Comparison of ENCODE assay signal across 20 cellular contexts in genomic region chr11:126404367-126404766, GRCh38. TPM values are rescaled to one million over a fixed set of nuclear protein-coding genes. Genes with fewer than 3 reads are reported as not detected.
A peak's percentile ranks its signal among the peaks of the same experiment; 100 is the strongest.
DNase-seq lines count a peak whose midpoint lies in the region; ATAC-seq, FAIRE-seq and TF ChIP-seq lines count a peak whose summit lies in the region.
"Had no signal": no experiment of that assay in that cellular context is flagged by ENCODE, and none has a peak within 500 bp of the region (broad histone marks: within the 10 kb centered on the region; RNA-seq: fewer than 3 reads in every experiment).

No MANE protein-coding gene starts in this region.

- H3K27ac Mint-ChIP-seq in neural progenitor cell: peak overlapping the region; percentile 83
- H3K27ac Mint-ChIP-seq in activated CD8-positive, alpha-beta T cell treated with anti-CD3 and anti-CD28 coated beads, Interleukin-2, amount 10 ng/mL, durations not matched to agents 7 days and 5 days: no peak overlapping the region
- H3K27ac Mint-ChIP-seq: T-cell had no signal

- H3F3A ChIP-seq in neural progenitor cell (ENCODE audit: low read depth): peaks cover 13% of the 10 kb centered on the region

- H4K20me1 ChIP-seq in neural progenitor cell (ENCODE audit: low read depth): no peaks in the 10 kb centered on the region

- no peaks in the 10 kb centered on the region for H3K27me3 Mint-ChIP-seq in neural progenitor cell (ENCODE audit: insufficient read depth, low read depth)
- no peaks in the 10 kb centered on the region for H3K27me3 Mint-ChIP-seq in activated CD8-positive, alpha-beta T cell treated with anti-CD3 and anti-CD28 coated beads, Interleukin-2, amount 10 ng/mL, durations not matched to agents 7 days and 5 days (ENCODE audit: low read depth)
- H3K27me3 Mint-ChIP-seq: T-cell had no signal

- no peaks in the 10 kb centered on the region for H3K79me2 ChIP-seq in neural progenitor cell (ENCODE audit: low read depth)

- no peaks in the 10 kb centered on the region for H3K9me3 ChIP-seq in neural progenitor cell (ENCODE audit: low read depth)
- H3K9me3 ChIP-seq: uterus had no signal

- H2AFZ ChIP-seq in neural progenitor cell (replicated peaks): no peak overlapping the region

- no peak for TF ChIP-seq POLR2A in GM12892 (IDR thresholded peaks at IDR 0.05; ENCODE audit: low read depth, low read length)

- TF ChIP-seq CTCF in bronchial epithelial cell (IDR thresholded peaks at IDR 0.05; ENCODE audit: insufficient read depth, low read length, severe bottlenecking) (no peak), neural progenitor cell (IDR thresholded peaks at IDR 0.05) (no peak)

- DNase-seq in GM12892 (ENCODE audit: insufficient read length) (no peak), NCI-H524 (lab: John Stamatoyannopoulos, UW) (peak; percentile 18 to 84), bronchial epithelial cell (ENCODE audit: low read depth) (peak; percentile 40), neural progenitor cell (ENCODE audit: low spot score) (peak; percentile 26), CD1c-positive myeloid dendritic cell (ENCODE audit: extremely low spot score) (no peak)
- no peak for DNase-seq in activated CD8-positive, alpha-beta T cell treated with anti-CD3 and anti-CD28 coated beads, Interleukin-2, amount 10 ng/mL, durations not matched to agents 7 days and 5 days
- DNase-seq: activated naive CD4-positive, alpha-beta T cell; CD8-positive, alpha-beta memory T cell; cortex of kidney; GDM1; NCI-H1930; NCI-H748 treated with DMSO at 0.1 percent for 48 hours; stomach; T-cell; uterus had no signal

- H3K4me3 ChIP-seq in bronchial epithelial cell (ENCODE audit: low read depth, low read length) (no peak overlapping the region), neural progenitor cell (no peak overlapping the region)
- H3K4me3 ChIP-seq: stomach, uterus had no signal

- peaks cover 1% of the 10 kb centered on the region for H3K36me3 ChIP-seq in bronchial epithelial cell (ENCODE audit: control insufficient read depth, insufficient read depth, low read length)
- no peaks in the 10 kb centered on the region for H3K36me3 ChIP-seq in neural progenitor cell
- H3K36me3 ChIP-seq: uterus had no signal

- H3K4me1 ChIP-seq in neural progenitor cell: peaks cover 23% of the 10 kb centered on the region
- H3K4me1 ChIP-seq: uterus had no signal

- no peak for ATAC-seq in activated CD8-positive, alpha-beta T cell treated with anti-CD3 and anti-CD28 coated beads, Interleukin-2, amount 10 ng/mL, durations not matched to agents 7 days and 5 days
- ATAC-seq in HG03469 (IDR thresholded peaks at IDR 0.05; ENCODE audit: unreplicated experiment) (no peak), GM21528 (IDR thresholded peaks at IDR 0.05; ENCODE audit: low FRiP score, unreplicated experiment) (no peak)
- ATAC-seq: T-cell had no signal

- H3K36me3 Mint-ChIP-seq in neural progenitor cell: peaks cover 7% of the 10 kb centered on the region
- H3K36me3 Mint-ChIP-seq in activated CD8-positive, alpha-beta T cell treated with anti-CD3 and anti-CD28 coated beads, Interleukin-2, amount 10 ng/mL, durations not matched to agents 7 days and 5 days (ENCODE audit: low read depth): peaks cover 3% of the 10 kb centered on the region

- FAIRE-seq in GM12892 (lab: Jason Lieb, UNC): peak; percentile 14
- peak; percentile 77 for FAIRE-seq in bronchial epithelial cell (lab: Jason Lieb, UNC)
- FAIRE-seq: endothelial cell of umbilical vein, H1 had no signal

- H3K9ac ChIP-seq in neural progenitor cell: no peak overlapping the region

- CTCF ChIA-PET in activated CD8-positive, alpha-beta T cell treated with anti-CD3 and anti-CD28 coated beads, Interleukin-2, amount 10 ng/mL, durations not matched to agents 7 days and 5 days (lab: Charles Lee): no interaction called here

- H3K9me3 Mint-ChIP-seq in neural progenitor cell: peaks cover 3% of the 10 kb centered on the region
- H3K9me3 Mint-ChIP-seq in activated CD8-positive, alpha-beta T cell treated with anti-CD3 and anti-CD28 coated beads, Interleukin-2, amount 10 ng/mL, durations not matched to agents 7 days and 5 days (ENCODE audit: insufficient read depth): no peaks in the 10 kb centered on the region
- H3K9me3 Mint-ChIP-seq: CD8-positive, alpha-beta memory T cell; T-cell had no signal

- H3K27ac ChIP-seq in neural progenitor cell: no peak overlapping the region
- H3K27ac ChIP-seq: uterus, VCaP had no signal

- H3K4me3 Mint-ChIP-seq in neural progenitor cell: no peak overlapping the region
- no peak overlapping the region for H3K4me3 Mint-ChIP-seq in activated CD8-positive, alpha-beta T cell treated with anti-CD3 and anti-CD28 coated beads, Interleukin-2, amount 10 ng/mL, durations not matched to agents 7 days and 5 days
- H3K4me3 Mint-ChIP-seq: CD8-positive, alpha-beta memory T cell; T-cell had no signal

- H3K4me2 ChIP-seq in neural progenitor cell: peak overlapping the region; percentile 56

- H3K4me1 Mint-ChIP-seq in neural progenitor cell: peaks cover 17% of the 10 kb centered on the region
- no peaks in the 10 kb centered on the region for H3K4me1 Mint-ChIP-seq in activated CD8-positive, alpha-beta T cell treated with anti-CD3 and anti-CD28 coated beads, Interleukin-2, amount 10 ng/mL, durations not matched to agents 7 days and 5 days (ENCODE audit: low read depth)
- H3K4me1 Mint-ChIP-seq: CD8-positive, alpha-beta memory T cell had no signal

- POLR2A ChIA-PET in activated CD8-positive, alpha-beta T cell treated with anti-CD3 and anti-CD28 coated beads, Interleukin-2, amount 10 ng/mL, durations not matched to agents 7 days and 5 days (lab: Charles Lee): no interaction called here

- H3K27me3 ChIP-seq in bronchial epithelial cell (ENCODE audit: control insufficient read depth, insufficient read depth, low read length): no peaks in the 10 kb centered on the region
- no peaks in the 10 kb centered on the region for H3K27me3 ChIP-seq in neural progenitor cell
- H3K27me3 ChIP-seq: stomach, uterus had no signal

RNA-seq across cellular contexts. Expression of gene ST3GAL4, which starts 48.9 kb away (rescaled TPM):
- 4.3 TPM for polyA plus RNA-seq in GM12892 (2012; ENCODE audit: missing spikeins)
- total RNA-seq in bronchial epithelial cell: 10.9 and 12.4 TPM in 2 replicates
- 13.0 and 17.9 TPM in 2 replicates for total RNA-seq in neural progenitor cell (ENCODE audit: low replicate concordance)
- total RNA-seq in activated CD8-positive, alpha-beta T cell treated with anti-CD3 and anti-CD28 coated beads, Interleukin-2, amount 10 ng/mL, durations not matched to agents 7 days and 5 days: 10 to 100 TPM; 10.3 to 11.8 TPM

Comparison
In these comparisons a context has a peak if more than half of its experiments do, and no peak if none do; other contexts are left out.
1. DNase-seq: peak in NCI-H524 (2 of 2), bronchial epithelial cell (single experiment) and neural progenitor cell (single experiment); none in GM12892 (single experiment), activated CD8-positive, alpha-beta T cell treated with anti-CD3 and anti-CD28 coated beads, Interleukin-2, amount 10 ng/mL, durations not matched to agents 7 days and 5 days (single experiment) and CD1c-positive myeloid dendritic cell (single experiment).